In the genomic region with DNA sequence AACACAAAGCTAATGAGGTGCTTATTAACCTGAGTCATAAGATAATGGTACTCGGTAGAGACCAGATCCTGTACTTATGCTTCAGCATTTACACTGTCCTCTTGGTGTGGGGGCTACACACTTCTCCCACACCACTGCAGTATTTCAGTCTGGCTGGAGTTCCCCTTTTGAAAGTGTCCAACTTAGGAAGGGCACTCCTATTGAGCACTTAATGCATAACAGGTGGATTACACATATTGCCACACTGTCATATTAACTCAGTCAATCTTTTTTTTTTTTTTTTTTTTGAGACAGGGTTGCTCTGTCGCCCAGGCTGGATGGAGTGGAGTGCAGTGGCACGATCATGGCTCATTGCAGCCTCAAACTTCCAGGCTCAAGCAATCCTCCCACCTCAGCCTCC, we compare ENCODE assay signal across 8 cellular contexts. TPM values are rescaled to one million over a fixed set of nuclear protein-coding genes. Genes with fewer than 3 reads are reported as not detected.
DNase-seq lines count a peak whose midpoint lies in the region; ATAC-seq, FAIRE-seq and TF ChIP-seq lines count a peak whose summit lies in the region.

No MANE protein-coding gene starts in this region.

- H2AFZ ChIP-seq in HepG2 (ENCODE audit: low read length), result no peak overlapping the region

- H3K36me3 Mint-ChIP-seq in T-helper 17 cell (ENCODE audit: low read depth), result peaks cover 16% of the 10 kb centered on the region

- no peak for FAIRE-seq in HepG2 (lab: Jason Lieb, UNC)

- H3K36me3 ChIP-seq in HepG2 (replicated peaks in 1 of 2; ENCODE audit: control insufficient read depth in 1 of 2, insufficient read depth in 2 of 2, low read length in 2 of 2), result peaks cover 7 to 37% of the 10 kb centered on the region in 2 experiments
- peaks cover 0 to 38% of the 10 kb centered on the region in 2 donors for H3K36me3 ChIP-seq in gastrocnemius medialis

- no peaks in the 10 kb centered on the region for H4K20me1 ChIP-seq in HepG2 (ENCODE audit: insufficient read depth, low read length)

- in situ Hi-C loops in HepG2 (cut with HindIII; ENCODE audit: extremely low pct_ligation_motif_present, low pct_unique_long_range_greater_than_20kb), result no loop called here
- in situ Hi-C loops in gastrocnemius medialis (cut with MboI; ENCODE audit: low sequenced_read_pairs in 4 of 4), result loop anchor here (5.0 to 10.0 kb wide), 2 partner anchors 148 to 215 kb away; no protein-coding TSS in a partner anchor

- TF ChIP-seq RAD21 in HepG2 (CRISPR knock-in tag; IDR thresholded peaks at IDR 0.05), result no peak

- H3K9ac ChIP-seq in HepG2 (ENCODE audit: insufficient read depth, low read depth, low read length), result 0 out of 2 replicates have a peak overlapping the region, but pooled peaks have one; percentile 86

- POLR2A ChIA-PET in HepG2 (lab: Yijun Ruan, JAX), result interaction anchor here (1.3 to 2.2 kb wide), 2 partner anchors 8 to 99 kb away, joined by 4 to 36 read pairs; a partner anchor contains a TSS

- CTCF ChIA-PET in HepG2 (lab: Yijun Ruan, JAX; ENCODE audit: low intra/inter-chr PET ratio, low total read pairs), result no interaction called here

- H3K9me3 ChIP-seq in T-helper 17 cell (ENCODE audit: control insufficient read depth, low read length, poor library complexity, severe bottlenecking) (no peaks in the 10 kb centered on the region), HepG2 (ENCODE audit: low read length) (no peaks in the 10 kb centered on the region), gastrocnemius medialis (no peaks in the 10 kb centered on the region)

- H3K4me1 ChIP-seq in HepG2 (ENCODE audit: insufficient read depth, low read length) (peaks cover 27% of the 10 kb centered on the region), gastrocnemius medialis (peaks cover 15 to 16% of the 10 kb centered on the region in 2 donors)

- TF ChIP-seq EP300 in HepG2 (IDR thresholded peaks at IDR 0.05; ENCODE audit: low read depth in 2 of 2, low read length in 2 of 2), result no peak
- TF ChIP-seq EP300 in HepG2 (CRISPR knock-in tag; IDR thresholded peaks at IDR 0.05; ENCODE audit: borderline replicate concordance), result no peak

- H3K27ac Mint-ChIP-seq in T-helper 17 cell, result peak overlapping the region; percentile 98

- peaks cover 40% of the 10 kb centered on the region for H3K4me1 Mint-ChIP-seq in T-helper 17 cell

- peak overlapping the region; percentile 99 for H3K4me3 Mint-ChIP-seq in T-helper 17 cell

- BruUV-seq in HepG2 (replicated peaks; lab: Mats Ljungman, UMichigan), result no TSS peak

- DNase-seq in GDM1 (lab: John Stamatoyannopoulos, UW) (peak; percentile 15), T-helper 17 cell (no peak), HepG2 (ENCODE audit: low spot score) (peak; percentile 44), gastrocnemius medialis (no peak), NCI-H524 (lab: John Stamatoyannopoulos, UW) (no peak), activated gamma-delta T cell treated with Interleukin-2 at 50 U/mL for 16 hours (no peak)
- no peak for DNase-seq in activated CD4-positive, CD25-positive, alpha-beta regulatory T cell treated with anti-CD3 and anti-CD28 coated beads, Interleukin-2, amount 50 U/mL, for 72 hours

- TF ChIP-seq POLR2A in HepG2 (IDR thresholded peaks at IDR 0.05; ENCODE audit: insufficient read depth in 1 of 2, low read depth in 2 of 2, low read length in 2 of 2) (no peak), gastrocnemius medialis (IDR thresholded peaks at IDR 0.05) (no peak)

- WGBS in HepG2 (ENCODE audit: low lambda C conversion rate), result 83% methylated on average over 3 of the region's 3 CpGs

- peak; percentile 50 for ATAC-seq in HG03378 (IDR thresholded peaks at IDR 0.05; ENCODE audit: unreplicated experiment)
- peak; percentile 74 for ATAC-seq in T-helper 17 cell
- peak; percentile 44 for ATAC-seq in HepG2
- ATAC-seq in gastrocnemius medialis, result no peak

- TF ChIP-seq CTCF in HepG2 (CRISPR knock-in tag; IDR thresholded peaks at IDR 0.05), result no peak
- TF ChIP-seq CTCF in gastrocnemius medialis (IDR thresholded peaks at IDR 0.05 in 4 of 5, conservative IDR thresholded peaks at IDR 0.05 in 1 of 5), result no peak

- H3K27me3 ChIP-seq in HepG2 (ENCODE audit: control insufficient read depth in 1 of 2, insufficient read depth in 2 of 2, low read length in 2 of 2), result no peaks in the 10 kb centered on the region
- H3K27me3 ChIP-seq in gastrocnemius medialis, result no peaks in the 10 kb centered on the region

- H3K27me3 Mint-ChIP-seq in T-helper 17 cell, result no peaks in the 10 kb centered on the region

- H3K27ac ChIP-seq in HepG2 (ENCODE audit: extremely low read length, insufficient read depth, low read length), result no peak overlapping the region
- H3K27ac ChIP-seq in gastrocnemius medialis, result no peak overlapping the region

- H3K4me3 ChIP-seq in HepG2 (replicated peaks in 1 of 3; ENCODE audit: insufficient read depth in 1 of 3, low read depth in 2 of 3, low read length in 3 of 3) (peak overlapping the region in 1 of 3 experiments; percentile 85; a peak in 1 of 6 replicates), gastrocnemius medialis (no peak overlapping the region)

- peaks cover 19% of the 10 kb centered on the region for H3K79me2 ChIP-seq in HepG2 (ENCODE audit: insufficient read depth, low read length)

- intact Hi-C loops in HepG2 (cut with micrococcal nuclease; ENCODE audit: unreplicated experiment) (no loop called here), gastrocnemius medialis (cut with DNase I; ENCODE audit: low total_unique reads) (loop anchor here (5.0 kb wide), 1 partner anchor 88 kb away; no protein-coding TSS in a partner anchor)

- H3K4me2 ChIP-seq in HepG2 (ENCODE audit: low read depth, low read length), result peak overlapping the region; percentile 92

RNA-seq across cellular contexts. Expression of a gene that starts 1.5 kb away (rescaled TPM):
- 10 to 100 TPM; 39.2 to 39.6 TPM for total RNA-seq in T-helper 17 cell
- total RNA-seq in HepG2 (2016; rRNA removed; fragmentation: Illumina TruSeq; extraction: Trizol), result 37.9 and 43.4 TPM in 2 replicates
- 7.3 and 7.7 TPM in 2 replicates for total RNA-seq in HepG2 (2016; cell fraction: cytosol; rRNA removed; fragmentation: Illumina TruSeq; extraction: Trizol; ENCODE audit: low read depth)
- total RNA-seq in HepG2 (2016; cell fraction: insoluble cytoplasmic fraction; rRNA removed; fragmentation: Illumina TruSeq; extraction: Trizol), result 37.1 and 46.1 TPM in 2 replicates
- 22.7 and 24.7 TPM in 2 replicates for total RNA-seq in HepG2 (2016; cell fraction: membrane; rRNA removed; fragmentation: Illumina TruSeq; extraction: Trizol)
- 36.6 and 38.1 TPM in 2 replicates for total RNA-seq in HepG2 (2016; cell fraction: nucleus; rRNA removed; fragmentation: Illumina TruSeq; extraction: Trizol)
- 19.2 and 20.0 TPM in 2 replicates for polyA plus RNA-seq in HepG2 (2011; rRNA removed)
- polyA plus RNA-seq in HepG2 (2011; cell fraction: cytosol; rRNA removed), result 13.1 and 21.0 TPM in 2 replicates
- polyA plus RNA-seq in HepG2 (2011; cell fraction: nucleus; rRNA removed), result 13.5 and 17.3 TPM in 2 replicates
- 26.6 and 33.5 TPM in 2 replicates for polyA plus RNA-seq in HepG2 (2012)
- 11.1 and 11.2 TPM in 2 replicates for polyA plus RNA-seq in HepG2 (2016; cell fraction: cytosol; fragmentation: Illumina TruSeq; extraction: Trizol; ENCODE audit: low read depth)
- polyA plus RNA-seq in HepG2 (2016; cell fraction: insoluble cytoplasmic fraction; fragmentation: Illumina TruSeq; extraction: Trizol; ENCODE audit: low read depth), result 79.1 and 79.7 TPM in 2 replicates
- 22.9 and 25.6 TPM in 2 replicates for polyA plus RNA-seq in HepG2 (2016; cell fraction: membrane; fragmentation: Illumina TruSeq; extraction: Trizol; ENCODE audit: low read depth)
- polyA plus RNA-seq in HepG2 (2016; cell fraction: nucleus; fragmentation: Illumina TruSeq; extraction: Trizol; ENCODE audit: insufficient read depth, low read depth), result 59.3 and 65.1 TPM in 2 replicates
- polyA minus RNA-seq in HepG2 (2011; rRNA and poly(A)+ RNA removed; ENCODE audit: low replicate concordance), result 24.3 and 141 TPM in 2 replicates
- 9.7 and 9.9 TPM in 2 replicates for polyA minus RNA-seq in HepG2 (2011; cell fraction: cytosol; rRNA and poly(A)+ RNA removed)
- polyA minus RNA-seq in HepG2 (2011; cell fraction: nucleus; rRNA and poly(A)+ RNA removed), result 46.1 and 51.0 TPM in 2 replicates
- 100 to 1,000 TPM in 1 of 4 donors, 10 to 100 TPM in 3; 35.6 to 103 (median 47.6) TPM for total RNA-seq in gastrocnemius medialis

RNA-seq across cellular contexts. Expression of a gene that starts 8.2 kb away (rescaled TPM):
- total RNA-seq in T-helper 17 cell, result 10 to 100 TPM; 27.5 to 32.0 TPM
- 37.9 and 59.4 TPM in 2 replicates for total RNA-seq in HepG2 (2016; rRNA removed; fragmentation: Illumina TruSeq; extraction: Trizol)
- total RNA-seq in HepG2 (2016; cell fraction: cytosol; rRNA removed; fragmentation: Illumina TruSeq; extraction: Trizol; ENCODE audit: low read depth), result 69.0 and 80.5 TPM in 2 replicates
- total RNA-seq in HepG2 (2016; cell fraction: insoluble cytoplasmic fraction; rRNA removed; fragmentation: Illumina TruSeq; extraction: Trizol), result 32.9 and 62.3 TPM in 2 replicates
- 57.8 and 70.5 TPM in 2 replicates for total RNA-seq in HepG2 (2016; cell fraction: membrane; rRNA removed; fragmentation: Illumina TruSeq; extraction: Trizol)
- 36.6 and 46.8 TPM in 2 replicates for total RNA-seq in HepG2 (2016; cell fraction: nucleus; rRNA removed; fragmentation: Illumina TruSeq; extraction: Trizol)
- 35.0 and 39.4 TPM in 2 replicates for polyA plus RNA-seq in HepG2 (2011; rRNA removed)
- 44.6 and 54.4 TPM in 2 replicates for polyA plus RNA-seq in HepG2 (2011; cell fraction: cytosol; rRNA removed)
- polyA plus RNA-seq in HepG2 (2011; cell fraction: nucleus; rRNA removed), result 28.8 and 37.7 TPM in 2 replicates
- 37.1 and 42.0 TPM in 2 replicates for polyA plus RNA-seq in HepG2 (2012)
- polyA plus RNA-seq in HepG2 (2016; cell fraction: cytosol; fragmentation: Illumina TruSeq; extraction: Trizol; ENCODE audit: low read depth), result 109 and 132 TPM in 2 replicates
- polyA plus RNA-seq in HepG2 (2016; cell fraction: insoluble cytoplasmic fraction; fragmentation: Illumina TruSeq; extraction: Trizol; ENCODE audit: low read depth), result 38.4 and 48.9 TPM in 2 replicates
- polyA plus RNA-seq in HepG2 (2016; cell fraction: membrane; fragmentation: Illumina TruSeq; extraction: Trizol; ENCODE audit: low read depth), result 78.1 and 86.6 TPM in 2 replicates
- polyA plus RNA-seq in HepG2 (2016; cell fraction: nucleus; fragmentation: Illumina TruSeq; extraction: Trizol; ENCODE audit: insufficient read depth, low read depth), result 64.6 and 71.1 TPM in 2 replicates
- 43.3 and 215 TPM in 2 replicates for polyA minus RNA-seq in HepG2 (2011; rRNA and poly(A)+ RNA removed; ENCODE audit: low replicate concordance)
- 15.2 and 16.5 TPM in 2 replicates for polyA minus RNA-seq in HepG2 (2011; cell fraction: cytosol; rRNA and poly(A)+ RNA removed)
- 15.8 and 22.0 TPM in 2 replicates for polyA minus RNA-seq in HepG2 (2011; cell fraction: nucleus; rRNA and poly(A)+ RNA removed)
- 10 to 100 TPM; 34.4 to 66.7 (median 46.0) TPM for total RNA-seq in gastrocnemius medialis

RNA-seq across cellular contexts. Expression of a gene that starts 19.4 kb away (rescaled TPM):
- total RNA-seq in T-helper 17 cell (under 1 TPM in 1 of 2 donors, not detected in 1; 0.35 TPM), HepG2 (2016; rRNA removed; fragmentation: Illumina TruSeq; extraction: Trizol) (not detected in 2 replicates), gastrocnemius medialis (1 to 10 TPM in 3 of 4 donors, under 1 TPM in 1; 0.53 to 6.0 (median 3.0) TPM)
- total RNA-seq in HepG2 (2016; cell fraction: cytosol; rRNA removed; fragmentation: Illumina TruSeq; extraction: Trizol; ENCODE audit: low read depth), result not detected in 2 replicates
- total RNA-seq in HepG2 (2016; cell fraction: insoluble cytoplasmic fraction; rRNA removed; fragmentation: Illumina TruSeq; extraction: Trizol), result not detected in 2 replicates
- total RNA-seq in HepG2 (2016; cell fraction: membrane; rRNA removed; fragmentation: Illumina TruSeq; extraction: Trizol), result not detected in 2 replicates
- total RNA-seq in HepG2 (2016; cell fraction: nucleus; rRNA removed; fragmentation: Illumina TruSeq; extraction: Trizol), result not detected in 2 replicates
- 0.09 TPM in 1 of 2 replicates, not detected in the other for polyA plus RNA-seq in HepG2 (2011; rRNA removed)
- polyA plus RNA-seq in HepG2 (2011; cell fraction: cytosol; rRNA removed), result not detected in 2 replicates
- polyA plus RNA-seq in HepG2 (2011; cell fraction: nucleus; rRNA removed), result 0.40 and 0.62 TPM in 2 replicates
- 0.19 TPM in 1 of 2 replicates, not detected in the other for polyA plus RNA-seq in HepG2 (2012)
- not detected in 2 replicates for polyA plus RNA-seq in HepG2 (2016; cell fraction: cytosol; fragmentation: Illumina TruSeq; extraction: Trizol; ENCODE audit: low read depth)
- polyA plus RNA-seq in HepG2 (2016; cell fraction: insoluble cytoplasmic fraction; fragmentation: Illumina TruSeq; extraction: Trizol; ENCODE audit: low read depth), result not detected in 2 replicates
- not detected in 2 replicates for polyA plus RNA-seq in HepG2 (2016; cell fraction: membrane; fragmentation: Illumina TruSeq; extraction: Trizol; ENCODE audit: low read depth)
- not detected in 2 replicates for polyA plus RNA-seq in HepG2 (2016; cell fraction: nucleus; fragmentation: Illumina TruSeq; extraction: Trizol; ENCODE audit: insufficient read depth, low read depth)
- polyA minus RNA-seq in HepG2 (2011; rRNA and poly(A)+ RNA removed; ENCODE audit: low replicate concordance), result not detected in 2 replicates
- polyA minus RNA-seq in HepG2 (2011; cell fraction: cytosol; rRNA and poly(A)+ RNA removed), result not detected in 2 replicates
- polyA minus RNA-seq in HepG2 (2011; cell fraction: nucleus; rRNA and poly(A)+ RNA removed), result not detected in 2 replicates

RNA-seq across cellular contexts. Expression of a gene that starts 20.3 kb away (rescaled TPM):
- total RNA-seq in T-helper 17 cell (under 1 TPM in 1 of 2 donors, not detected in 1; 0.94 TPM), HepG2 (2016; rRNA removed; fragmentation: Illumina TruSeq; extraction: Trizol) (0.13 and 0.15 TPM in 2 replicates), gastrocnemius medialis (1 to 10 TPM in 1 of 4 donors, not detected in 3; 3.6 TPM)
- not detected in 2 replicates for total RNA-seq in HepG2 (2016; cell fraction: cytosol; rRNA removed; fragmentation: Illumina TruSeq; extraction: Trizol; ENCODE audit: low read depth)
- 0.22 and 0.37 TPM in 2 replicates for total RNA-seq in HepG2 (2016; cell fraction: insoluble cytoplasmic fraction; rRNA removed; fragmentation: Illumina TruSeq; extraction: Trizol)
- total RNA-seq in HepG2 (2016; cell fraction: membrane; rRNA removed; fragmentation: Illumina TruSeq; extraction: Trizol), result not detected in 2 replicates
- total RNA-seq in HepG2 (2016; cell fraction: nucleus; rRNA removed; fragmentation: Illumina TruSeq; extraction: Trizol), result not detected in 2 replicates
- polyA plus RNA-seq in HepG2 (2011; rRNA removed), result 0.18 and 0.30 TPM in 2 replicates
- polyA plus RNA-seq in HepG2 (2011; cell fraction: cytosol; rRNA removed), result 0.05 and 0.11 TPM in 2 replicates
- polyA plus RNA-seq in HepG2 (2011; cell fraction: nucleus; rRNA removed), result 0.61 and 1.4 TPM in 2 replicates
- polyA plus RNA-seq in HepG2 (2012), result 0.17 TPM in 1 of 2 replicates, not detected in the other
- not detected in 2 replicates for polyA plus RNA-seq in HepG2 (2016; cell fraction: cytosol; fragmentation: Illumina TruSeq; extraction: Trizol; ENCODE audit: low read depth)
- polyA plus RNA-seq in HepG2 (2016; cell fraction: insoluble cytoplasmic fraction; fragmentation: Illumina TruSeq; extraction: Trizol; ENCODE audit: low read depth), result not detected in 2 replicates
- not detected in 2 replicates for polyA plus RNA-seq in HepG2 (2016; cell fraction: membrane; fragmentation: Illumina TruSeq; extraction: Trizol; ENCODE audit: low read depth)
- 0.60 TPM in 1 of 2 replicates, not detected in the other for polyA plus RNA-seq in HepG2 (2016; cell fraction: nucleus; fragmentation: Illumina TruSeq; extraction: Trizol; ENCODE audit: insufficient read depth, low read depth)
- polyA minus RNA-seq in HepG2 (2011; rRNA and poly(A)+ RNA removed; ENCODE audit: low replicate concordance), result 0.32 TPM in 1 of 2 replicates, not detected in the other
- polyA minus RNA-seq in HepG2 (2011; cell fraction: cytosol; rRNA and poly(A)+ RNA removed), result not detected in 2 replicates
- polyA minus RNA-seq in HepG2 (2011; cell fraction: nucleus; rRNA and poly(A)+ RNA removed), result 0.99 TPM in 1 of 2 replicates, not detected in the other

RNA-seq across cellular contexts. Expression of a gene that starts 27.4 kb away (rescaled TPM):
- total RNA-seq in T-helper 17 cell (not detected), HepG2 (2016; rRNA removed; fragmentation: Illumina TruSeq; extraction: Trizol) (6.7 and 14.1 TPM in 2 replicates), gastrocnemius medialis (under 1 TPM in 2 of 4 donors, not detected in 2; 0.20 to 0.55 TPM)
- total RNA-seq in HepG2 (2016; cell fraction: cytosol; rRNA removed; fragmentation: Illumina TruSeq; extraction: Trizol; ENCODE audit: low read depth), result 0.97 and 2.0 TPM in 2 replicates
- 6.2 and 14.6 TPM in 2 replicates for total RNA-seq in HepG2 (2016; cell fraction: insoluble cytoplasmic fraction; rRNA removed; fragmentation: Illumina TruSeq; extraction: Trizol)
- total RNA-seq in HepG2 (2016; cell fraction: membrane; rRNA removed; fragmentation: Illumina TruSeq; extraction: Trizol), result 2.2 and 2.4 TPM in 2 replicates
- 18.5 and 22.6 TPM in 2 replicates for total RNA-seq in HepG2 (2016; cell fraction: nucleus; rRNA removed; fragmentation: Illumina TruSeq; extraction: Trizol)
- 12.8 and 13.5 TPM in 2 replicates for polyA plus RNA-seq in HepG2 (2011; rRNA removed)
- polyA plus RNA-seq in HepG2 (2011; cell fraction: cytosol; rRNA removed), result 2.4 and 3.7 TPM in 2 replicates
- 79.6 and 121 TPM in 2 replicates for polyA plus RNA-seq in HepG2 (2011; cell fraction: nucleus; rRNA removed)
- 4.8 and 7.5 TPM in 2 replicates for polyA plus RNA-seq in HepG2 (2012)
- polyA plus RNA-seq in HepG2 (2016; cell fraction: cytosol; fragmentation: Illumina TruSeq; extraction: Trizol; ENCODE audit: low read depth), result 0.44 TPM in 2 replicates
- polyA plus RNA-seq in HepG2 (2016; cell fraction: insoluble cytoplasmic fraction; fragmentation: Illumina TruSeq; extraction: Trizol; ENCODE audit: low read depth), result 3.2 and 3.8 TPM in 2 replicates
- 0.92 and 1.1 TPM in 2 replicates for polyA plus RNA-seq in HepG2 (2016; cell fraction: membrane; fragmentation: Illumina TruSeq; extraction: Trizol; ENCODE audit: low read depth)
- polyA plus RNA-seq in HepG2 (2016; cell fraction: nucleus; fragmentation: Illumina TruSeq; extraction: Trizol; ENCODE audit: insufficient read depth, low read depth), result 42.8 and 43.6 TPM in 2 replicates
- 22.3 and 62.6 TPM in 2 replicates for polyA minus RNA-seq in HepG2 (2011; rRNA and poly(A)+ RNA removed; ENCODE audit: low replicate concordance)
- polyA minus RNA-seq in HepG2 (2011; cell fraction: cytosol; rRNA and poly(A)+ RNA removed), result 4.0 and 5.7 TPM in 2 replicates
- 16.8 and 18.3 TPM in 2 replicates for polyA minus RNA-seq in HepG2 (2011; cell fraction: nucleus; rRNA and poly(A)+ RNA removed)

Comparison
In these comparisons a context has a peak if more than half of its experiments do, and no peak if none do; other contexts are left out.
1. DNase-seq: peak in GDM1 (single experiment) and HepG2 (single experiment); none in T-helper 17 cell (0 of 3), gastrocnemius medialis (0 of 2), NCI-H524 (0 of 2), activated gamma-delta T cell treated with Interleukin-2 at 50 U/mL for 16 hours (single experiment) and activated CD4-positive, CD25-positive, alpha-beta regulatory T cell treated with anti-CD3 and anti-CD28 coated beads, Interleukin-2, amount 50 U/mL, for 72 hours (single experiment).
2. ATAC-seq: peak in HG03378 (single experiment), T-helper 17 cell (single experiment) and HepG2 (single experiment); none in gastrocnemius medialis (0 of 2).